In the genomic region with DNA sequence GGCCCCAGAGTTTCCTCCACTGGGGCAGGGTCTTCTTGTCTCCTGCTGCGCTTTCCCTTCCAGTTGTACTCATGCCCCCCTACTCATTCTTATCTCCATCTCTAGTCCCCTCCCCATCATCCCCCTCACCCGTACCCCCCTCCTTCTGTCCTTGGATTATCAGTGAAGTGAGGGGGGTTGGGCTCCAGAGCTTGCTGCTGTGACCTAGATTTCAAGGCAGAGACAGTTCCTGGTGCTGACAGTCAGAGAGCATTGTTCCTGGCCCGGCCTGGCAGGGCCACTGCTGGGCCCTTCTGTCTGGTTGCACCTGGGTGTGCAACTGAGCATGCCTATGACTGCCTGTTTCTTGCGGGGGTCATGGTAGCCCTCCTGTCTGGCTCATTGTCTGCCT, we compare ENCODE assay signal across 11 cellular contexts. TPM values are rescaled to one million over a fixed set of nuclear protein-coding genes. Genes with fewer than 3 reads are reported as not detected.
DNase-seq lines count a peak whose midpoint lies in the region; ATAC-seq and TF ChIP-seq lines count a peak whose summit lies in the region.
"Had no signal": no experiment of that assay in that cellular context is flagged by ENCODE, and none has a peak within 500 bp of the region (broad histone marks: within the 10 kb centered on the region; RNA-seq: fewer than 3 reads in every experiment).

No MANE protein-coding gene starts in this region.

- H3K56ac ChIP-seq in mesendoderm (ENCODE audit: low read length): peak overlapping the region; percentile 44

- H2AK5ac ChIP-seq in mesendoderm (ENCODE audit: low read length): no peak overlapping the region

- intact Hi-C loops in activated CD8-positive, alpha-beta T cell treated with anti-CD3 and anti-CD28 coated beads for 36 hours (cut with micrococcal nuclease): loop anchor here (5.0 kb wide), 1 partner anchor 107 kb away; no protein-coding TSS in a partner anchor

- TF ChIP-seq CTCF in activated CD8-positive, alpha-beta T cell treated with anti-CD3 and anti-CD28 coated beads for 36 hours (IDR thresholded peaks at IDR 0.05): no peak

- H3K36me3 ChIP-seq in mesendoderm (ENCODE audit: control insufficient read depth, insufficient read depth, low read length) (peaks cover 19% of the 10 kb centered on the region), thymus (ENCODE audit: control insufficient read depth, insufficient read depth) (peaks cover 28% of the 10 kb centered on the region)

- no peak overlapping the region for H3K4ac ChIP-seq in mesendoderm (ENCODE audit: low read depth, low read length)

- no peaks in the 10 kb centered on the region for H3K9me3 Mint-ChIP-seq in activated CD8-positive, alpha-beta T cell treated with anti-CD3 and anti-CD28 coated beads for 36 hours
- no peaks in the 10 kb centered on the region for H3K9me3 Mint-ChIP-seq in activated CD8-positive, alpha-beta T cell treated with anti-CD3 and anti-CD28 coated beads, Interleukin-2, amount 10 ng/mL, durations not matched to agents 7 days and 5 days (ENCODE audit: insufficient read depth)

- WGBS in mesendoderm (ENCODE audit: extremely low coverage, insufficient coverage, low lambda C conversion rate): no CpG with 5 or more reads among the region's 4 CpGs
- WGBS in thymus: 84% methylated on average over 4 of the region's 4 CpGs

- no peak overlapping the region for H3K18ac ChIP-seq in mesendoderm (ENCODE audit: low read length)

- POLR2A ChIA-PET in activated CD8-positive, alpha-beta T cell treated with anti-CD3 and anti-CD28 coated beads for 36 hours (lab: Charles Lee): interaction anchor here (0.6 to 1.2 kb wide), 3 partner anchors 10 to 109 kb away, joined by 3 read pairs; no protein-coding TSS in a partner anchor
- POLR2A ChIA-PET in activated CD8-positive, alpha-beta T cell treated with anti-CD3 and anti-CD28 coated beads, Interleukin-2, amount 10 ng/mL, durations not matched to agents 7 days and 5 days (lab: Charles Lee): interaction anchor here (1.3 kb wide), 1 partner anchor 10 kb away, joined by 5 read pairs; no protein-coding TSS in a partner anchor

- no peaks in the 10 kb centered on the region for H3K27me3 Mint-ChIP-seq in activated CD8-positive, alpha-beta T cell treated with anti-CD3 and anti-CD28 coated beads for 36 hours
- H3K27me3 Mint-ChIP-seq in activated CD8-positive, alpha-beta T cell treated with anti-CD3 and anti-CD28 coated beads, Interleukin-2, amount 10 ng/mL, durations not matched to agents 7 days and 5 days (ENCODE audit: low read depth): no peaks in the 10 kb centered on the region

- H3K4me1 ChIP-seq in mesendoderm (ENCODE audit: control insufficient read depth, low read depth, low read length) (peaks cover 24% of the 10 kb centered on the region), thymus (ENCODE audit: control insufficient read depth, insufficient read depth, low read length) (peaks cover 20% of the 10 kb centered on the region)

- H3K27ac Mint-ChIP-seq in activated CD8-positive, alpha-beta T cell treated with anti-CD3 and anti-CD28 coated beads for 36 hours: peak overlapping the region; percentile 43
- H3K27ac Mint-ChIP-seq in activated CD8-positive, alpha-beta T cell treated with anti-CD3 and anti-CD28 coated beads, Interleukin-2, amount 10 ng/mL, durations not matched to agents 7 days and 5 days: no peak overlapping the region

- H3K27ac ChIP-seq in mesendoderm (ENCODE audit: low read depth, low read length) (no peak overlapping the region), thymus (ENCODE audit: low read depth) (peak overlapping the region; percentile 8)

- H3K36me3 Mint-ChIP-seq in activated CD8-positive, alpha-beta T cell treated with anti-CD3 and anti-CD28 coated beads for 36 hours (ENCODE audit: low read depth): peaks cover 37% of the 10 kb centered on the region
- H3K36me3 Mint-ChIP-seq in activated CD8-positive, alpha-beta T cell treated with anti-CD3 and anti-CD28 coated beads, Interleukin-2, amount 10 ng/mL, durations not matched to agents 7 days and 5 days (ENCODE audit: low read depth): peaks cover 19% of the 10 kb centered on the region

- H3K4me3 ChIP-seq in mesendoderm (ENCODE audit: low read length) (no peak overlapping the region), thymus (ENCODE audit: low read length) (no peak overlapping the region)

- H2BK15ac ChIP-seq in mesendoderm (replicated peaks; ENCODE audit: low read depth): no peak overlapping the region

- no peak overlapping the region for H4K5ac ChIP-seq in mesendoderm (ENCODE audit: low read length)

- no peak for DNase-seq in activated CD8-positive, alpha-beta T cell treated with anti-CD3 and anti-CD28 coated beads for 36 hours
- no peak for DNase-seq in activated CD8-positive, alpha-beta T cell treated with anti-CD3 and anti-CD28 coated beads, Interleukin-2, amount 10 ng/mL, durations not matched to agents 7 days and 5 days
- DNase-seq in dermis blood vessel endothelial cell (peak; percentile 44), mesendoderm (peak; percentile 68), LoVo (ENCODE audit: low spot score) (no peak), putamen (ENCODE audit: low spot score) (no peak)
- DNase-seq in stimulated activated CD4-positive, alpha-beta T cell treated with anti-CD3 and anti-CD28 coated beads, Interleukin-4, amount 100 ng/mL, for 4 hours: no peak
- DNase-seq: activated CD4-positive, alpha-beta T cell treated with anti-CD3 and anti-CD28 coated beads for 4 hours had no signal

- H3K9ac ChIP-seq in mesendoderm (ENCODE audit: low read length): peak overlapping the region; percentile 12

- H2BK120ac ChIP-seq in mesendoderm (ENCODE audit: low read depth, low read length): no peak overlapping the region

- H3K4me1 Mint-ChIP-seq in activated CD8-positive, alpha-beta T cell treated with anti-CD3 and anti-CD28 coated beads for 36 hours (ENCODE audit: low read depth): peaks cover 40% of the 10 kb centered on the region
- peaks cover 20% of the 10 kb centered on the region for H3K4me1 Mint-ChIP-seq in activated CD8-positive, alpha-beta T cell treated with anti-CD3 and anti-CD28 coated beads, Interleukin-2, amount 10 ng/mL, durations not matched to agents 7 days and 5 days (ENCODE audit: low read depth)

- peaks cover 35% of the 10 kb centered on the region for H3K79me1 ChIP-seq in mesendoderm (ENCODE audit: low read length)

- no peak overlapping the region for H4K8ac ChIP-seq in mesendoderm (ENCODE audit: low read depth, low read length)

- H2BK5ac ChIP-seq in mesendoderm (ENCODE audit: low read length): no peak overlapping the region

- H3K23ac ChIP-seq in mesendoderm (ENCODE audit: low read length): no peak overlapping the region

- no peak overlapping the region for H3K4me3 Mint-ChIP-seq in activated CD8-positive, alpha-beta T cell treated with anti-CD3 and anti-CD28 coated beads for 36 hours
- H3K4me3 Mint-ChIP-seq in activated CD8-positive, alpha-beta T cell treated with anti-CD3 and anti-CD28 coated beads, Interleukin-2, amount 10 ng/mL, durations not matched to agents 7 days and 5 days: no peak overlapping the region

- H3K4me2 ChIP-seq in mesendoderm (ENCODE audit: low read length): no peak overlapping the region

- H3K79me2 ChIP-seq in mesendoderm (ENCODE audit: control insufficient read depth, insufficient read depth, low read length): peaks cover 53% of the 10 kb centered on the region

- CTCF ChIA-PET in activated CD8-positive, alpha-beta T cell treated with anti-CD3 and anti-CD28 coated beads for 36 hours (lab: Charles Lee): interaction anchor here (0.9 to 5.9 kb wide), 6 partner anchors 16 to 131 kb away, joined by 3 to 31 read pairs (median 4); no protein-coding TSS in a partner anchor
- CTCF ChIA-PET in activated CD8-positive, alpha-beta T cell treated with anti-CD3 and anti-CD28 coated beads, Interleukin-2, amount 10 ng/mL, durations not matched to agents 7 days and 5 days (lab: Charles Lee): interaction anchor here (2.3 to 3.7 kb wide), 2 partner anchors 42 to 82 kb away, joined by 8 to 14 read pairs; no protein-coding TSS in a partner anchor

- no peaks in the 10 kb centered on the region for H3K9me3 ChIP-seq in thymus (ENCODE audit: control insufficient read depth)

- H3K27me3 ChIP-seq in mesendoderm (ENCODE audit: insufficient read depth, low read length, poor library complexity) (no peaks in the 10 kb centered on the region), thymus (ENCODE audit: control insufficient read depth, insufficient read depth) (no peaks in the 10 kb centered on the region)

- no peak for ATAC-seq in activated CD8-positive, alpha-beta T cell treated with anti-CD3 and anti-CD28 coated beads for 36 hours
- ATAC-seq in activated CD8-positive, alpha-beta T cell treated with anti-CD3 and anti-CD28 coated beads, Interleukin-2, amount 10 ng/mL, durations not matched to agents 7 days and 5 days: no peak

RNA-seq across cellular contexts. Expression of gene PEA15, which starts 4.5 kb away (rescaled TPM):
- 10 to 100 TPM; 31.8 to 34.1 TPM for total RNA-seq in activated CD8-positive, alpha-beta T cell treated with anti-CD3 and anti-CD28 coated beads for 36 hours
- total RNA-seq in activated CD8-positive, alpha-beta T cell treated with anti-CD3 and anti-CD28 coated beads, Interleukin-2, amount 10 ng/mL, durations not matched to agents 7 days and 5 days: 10 to 100 TPM; 27.3 to 35.2 TPM
- 65.2 and 121 TPM in 2 replicates for total RNA-seq in dermis blood vessel endothelial cell
- 260 TPM for polyA plus RNA-seq in mesendoderm (2013, experiment 1 of 2)
- 272 TPM for polyA plus RNA-seq in mesendoderm (2013, experiment 2 of 2)
- 77.3 TPM for polyA plus RNA-seq in thymus

RNA-seq across cellular contexts. Expression of gene CASQ1, which starts 19.3 kb away (rescaled TPM):
- total RNA-seq in activated CD8-positive, alpha-beta T cell treated with anti-CD3 and anti-CD28 coated beads for 36 hours: not detected
- not detected for total RNA-seq in activated CD8-positive, alpha-beta T cell treated with anti-CD3 and anti-CD28 coated beads, Interleukin-2, amount 10 ng/mL, durations not matched to agents 7 days and 5 days
- total RNA-seq in dermis blood vessel endothelial cell: not detected in 2 replicates
- polyA plus RNA-seq in mesendoderm (2013, experiment 1 of 2): 2.6 TPM
- 2.5 TPM for polyA plus RNA-seq in mesendoderm (2013, experiment 2 of 2)
- polyA plus RNA-seq in thymus: 0.66 TPM
- total RNA-seq: dermis microvascular lymphatic vessel endothelial cell, OCI-LY7 had no signal

RNA-seq across cellular contexts. Expression of gene DCAF8, which starts 52.7 kb away (rescaled TPM):
- total RNA-seq in activated CD8-positive, alpha-beta T cell treated with anti-CD3 and anti-CD28 coated beads for 36 hours: 100 to 1,000 TPM; 116 TPM
- 10 to 100 TPM; 81.9 to 85.9 TPM for total RNA-seq in activated CD8-positive, alpha-beta T cell treated with anti-CD3 and anti-CD28 coated beads, Interleukin-2, amount 10 ng/mL, durations not matched to agents 7 days and 5 days
- 82.1 and 87.3 TPM in 2 replicates for total RNA-seq in dermis blood vessel endothelial cell
- polyA plus RNA-seq in mesendoderm (2013, experiment 1 of 2): 50.4 TPM
- polyA plus RNA-seq in mesendoderm (2013, experiment 2 of 2): 50.1 TPM
- 114 TPM for polyA plus RNA-seq in thymus

RNA-seq across cellular contexts. Expression of gene ATP1A4, which starts 58.2 kb away (rescaled TPM):
- not detected for total RNA-seq in activated CD8-positive, alpha-beta T cell treated with anti-CD3 and anti-CD28 coated beads for 36 hours
- total RNA-seq in activated CD8-positive, alpha-beta T cell treated with anti-CD3 and anti-CD28 coated beads, Interleukin-2, amount 10 ng/mL, durations not matched to agents 7 days and 5 days: not detected
- not detected in 2 replicates for total RNA-seq in dermis blood vessel endothelial cell
- polyA plus RNA-seq in mesendoderm (2013, experiment 1 of 2): 0.56 TPM
- polyA plus RNA-seq in mesendoderm (2013, experiment 2 of 2): 0.42 TPM
- polyA plus RNA-seq in thymus: 0.62 TPM
- total RNA-seq: dermis microvascular lymphatic vessel endothelial cell, OCI-LY7 had no signal

Comparison
In these comparisons a context has a peak if more than half of its experiments do, and no peak if none do; other contexts are left out.
1. DNase-seq: peak in dermis blood vessel endothelial cell (single experiment) and mesendoderm (single experiment); none in activated CD8-positive, alpha-beta T cell treated with anti-CD3 and anti-CD28 coated beads for 36 hours (single experiment), activated CD8-positive, alpha-beta T cell treated with anti-CD3 and anti-CD28 coated beads, Interleukin-2, amount 10 ng/mL, durations not matched to agents 7 days and 5 days (single experiment), stimulated activated CD4-positive, alpha-beta T cell treated with anti-CD3 and anti-CD28 coated beads, Interleukin-4, amount 100 ng/mL, for 4 hours (0 of 2), LoVo (single experiment) and putamen (single experiment).